In genomic region chr5:83988293-83988685, GRCh38 we compare ENCODE assay signal across 15 cellular contexts.
DNase-seq lines count a peak whose midpoint lies in the region; ATAC-seq and TF ChIP-seq lines count a peak whose summit lies in the region.
"Had no signal": no experiment of that assay in that cellular context is flagged by ENCODE, and none has a peak within 500 bp of the region (broad histone marks: within the 10 kb centered on the region; RNA-seq: fewer than 3 reads in every experiment).

No MANE protein-coding gene starts in this region.

- H3K36me3 ChIP-seq in IMR-90 (ENCODE audit: control insufficient read depth, insufficient read depth, low read length) (no peaks in the 10 kb centered on the region), RWPE2 (ENCODE audit: low read depth) (no peaks in the 10 kb centered on the region)

- H2AK5ac ChIP-seq in IMR-90 (ENCODE audit: low read depth, low read length) = no peak overlapping the region

- DNase-seq in IMR-90 = no peak
- no peak for DNase-seq in RWPE2 (ENCODE audit: low spot score)
- DNase-seq in medulla oblongata (ENCODE audit: extremely low spot score) = peak; percentile 51
- DNase-seq in activated T-helper 2 cell treated with anti-CD3 and anti-CD28 coated beads, Interferon-gamma antibody, Interleukin-2, Interleukin-4, amounts not matched to agents 10 μg/mL and 5 μg/mL and 100 μg/mL, durations not matched to agents 14 hours and 24 hours and 36 hours (ENCODE audit: low spot score) = no peak
- DNase-seq in OCI-M1 (lab: John Stamatoyannopoulos, UW) = no peak
- DNase-seq in RKO (ENCODE audit: low spot score) = no peak
- DNase-seq: ACHN; CD4-positive, alpha-beta memory T cell; DMS153; DMS79; GDM1; HCEC 1CT had no signal

- no TSS peak for BruUV-seq in IMR-90 (replicated peaks; lab: Mats Ljungman, UMichigan)

- TF ChIP-seq POLR2A in IMR-90 (IDR thresholded peaks at IDR 0.05; ENCODE audit: low read depth, low read length) = no peak

- no peak overlapping the region for H2AFZ ChIP-seq in IMR-90 (replicated peaks; ENCODE audit: low read length, poor library complexity)
- H2AFZ ChIP-seq: GM23338 had no signal

- no peak overlapping the region for H3K23ac ChIP-seq in IMR-90 (ENCODE audit: low read depth, low read length)

- no peak overlapping the region for H3K14ac ChIP-seq in IMR-90 (replicated peaks; ENCODE audit: low read depth, low read length)

- in situ Hi-C loops in IMR-90 (cut with MboI; ENCODE audit: low sequenced_read_pairs) = no loop called here

- H3K27ac Mint-ChIP-seq in activated T-helper 2 cell treated with anti-CD3 and anti-CD28 coated beads, Interferon-gamma antibody, Interleukin-2, Interleukin-4, amounts not matched to agents 10 μg/mL and 5 μg/mL and 100 μg/mL, durations not matched to agents 14 hours and 24 hours and 36 hours = no peak overlapping the region
- H3K27ac Mint-ChIP-seq: CD4-positive, alpha-beta memory T cell; GM23338 had no signal

- no peak overlapping the region for H3K4ac ChIP-seq in IMR-90 (ENCODE audit: low read depth, low read length)

- ATAC-seq in IMR-90 (ENCODE audit: low read depth) (no peak), RWPE2 (ENCODE audit: low read depth) (no peak)
- ATAC-seq: GM23338 had no signal

- H3K4me3 ChIP-seq in IMR-90 (ENCODE audit: insufficient read depth, low read depth, low read length) (no peak overlapping the region), RWPE2 (ENCODE audit: severe bottlenecking) (no peak overlapping the region)
- H3K4me3 ChIP-seq: GM23338 had no signal

- H4K5ac ChIP-seq in IMR-90 (ENCODE audit: low read depth, low read length) = peak overlapping the region; percentile 61; the same call in 1 of the 2 replicates

- intact Hi-C loops in IMR-90 (cut with micrococcal nuclease) = no loop called here
- intact Hi-C loops in activated T-helper 2 cell treated with anti-CD3 and anti-CD28 coated beads, Interferon-gamma antibody, Interleukin-2, Interleukin-4, amounts not matched to agents 10 μg/mL and 5 μg/mL and 100 μg/mL, durations not matched to agents 14 hours and 24 hours and 36 hours (cut with micrococcal nuclease) = no loop called here

- H3K9ac ChIP-seq in IMR-90 (ENCODE audit: low read depth, low read length) = no peak overlapping the region

- CTCF ChIA-PET in IMR-90 (lab: Yijun Ruan, JAX) = no interaction called here

- no peaks in the 10 kb centered on the region for H4K20me1 ChIP-seq in IMR-90 (ENCODE audit: insufficient read depth, low read length)

- no peak overlapping the region for H2BK15ac ChIP-seq in IMR-90 (ENCODE audit: low read depth, low read length)

- peaks cover 4% of the 10 kb centered on the region for H3K9me3 Mint-ChIP-seq in activated T-helper 2 cell treated with anti-CD3 and anti-CD28 coated beads, Interferon-gamma antibody, Interleukin-2, Interleukin-4, amounts not matched to agents 10 μg/mL and 5 μg/mL and 100 μg/mL, durations not matched to agents 14 hours and 24 hours and 36 hours
- H3K9me3 Mint-ChIP-seq: GM23338 had no signal

- no peak overlapping the region for H4K91ac ChIP-seq in IMR-90 (ENCODE audit: insufficient read depth, low read depth, low read length)

- no peak overlapping the region for H2BK20ac ChIP-seq in IMR-90 (ENCODE audit: low read depth, low read length)

- TF ChIP-seq CTCF in IMR-90 (conservative IDR thresholded peaks at IDR 0.05; ENCODE audit: low read depth, low read length) = no peak
- TF ChIP-seq CTCF in RWPE2 (IDR thresholded peaks at IDR 0.05; ENCODE audit: poor library complexity, severe bottlenecking) = no peak

- H3K27me3 ChIP-seq in IMR-90 (ENCODE audit: control insufficient read depth, insufficient read depth, low read length) (no peaks in the 10 kb centered on the region), RWPE2 (ENCODE audit: insufficient read depth, poor library complexity, severe bottlenecking) (no peaks in the 10 kb centered on the region)

- no peak overlapping the region for H2AK9ac ChIP-seq in IMR-90 (replicated peaks; ENCODE audit: low read depth, low read length, poor library complexity)

- no peak overlapping the region for H3K4me2 ChIP-seq in IMR-90 (ENCODE audit: low read depth, low read length)
- H3K4me2 ChIP-seq: GM23338 had no signal

- TF ChIP-seq RAD21 in IMR-90 (IDR thresholded peaks at IDR 0.05; ENCODE audit: low read length) = no peak

- no peak overlapping the region for H3K4me3 Mint-ChIP-seq in activated T-helper 2 cell treated with anti-CD3 and anti-CD28 coated beads, Interferon-gamma antibody, Interleukin-2, Interleukin-4, amounts not matched to agents 10 μg/mL and 5 μg/mL and 100 μg/mL, durations not matched to agents 14 hours and 24 hours and 36 hours (ENCODE audit: low read depth)
- H3K4me3 Mint-ChIP-seq: CD4-positive, alpha-beta memory T cell; GM23338 had no signal

- no peaks in the 10 kb centered on the region for H3K9me3 ChIP-seq in IMR-90 (ENCODE audit: control insufficient read depth, insufficient read depth, low read length)
- H3K9me3 ChIP-seq in RWPE2 (ENCODE audit: severe bottlenecking) = no peaks in the 10 kb centered on the region

- no peaks in the 10 kb centered on the region; the same call in 1 of the 2 replicates for H3K9me1 ChIP-seq in IMR-90 (ENCODE audit: insufficient read depth, low read length)

- no peak overlapping the region for H2BK120ac ChIP-seq in IMR-90 (ENCODE audit: low read depth, low read length)

- H3K4me1 ChIP-seq in IMR-90 (ENCODE audit: control insufficient read depth, insufficient read depth, low read length) = peaks cover 2% of the 10 kb centered on the region; the same call in 1 of the 2 replicates
- peaks cover 7% of the 10 kb centered on the region for H3K4me1 ChIP-seq in RWPE2 (ENCODE audit: insufficient read depth, poor library complexity, severe bottlenecking)

- no peak overlapping the region for H3K56ac ChIP-seq in IMR-90 (ENCODE audit: extremely low read depth, insufficient read depth, low read length)

- no peak overlapping the region for H3K27ac ChIP-seq in IMR-90 (ENCODE audit: insufficient read depth, low read length)
- peak overlapping the region; percentile 13 for H3K27ac ChIP-seq in RWPE2 (ENCODE audit: poor library complexity, severe bottlenecking)
- H3K27ac ChIP-seq: C4-2B, HL-60 had no signal

- H3K18ac ChIP-seq in IMR-90 (ENCODE audit: low read depth, low read length) = peak overlapping the region; percentile 80; the same call in 1 of the 2 replicates

- H3K79me1 ChIP-seq in IMR-90 (ENCODE audit: low read depth in 1 of 2, low read length in 2 of 2) = peaks cover 3 to 5% of the 10 kb centered on the region in 2 experiments; a peak in 1 of 4 replicates

- H3K4me1 Mint-ChIP-seq in activated T-helper 2 cell treated with anti-CD3 and anti-CD28 coated beads, Interferon-gamma antibody, Interleukin-2, Interleukin-4, amounts not matched to agents 10 μg/mL and 5 μg/mL and 100 μg/mL, durations not matched to agents 14 hours and 24 hours and 36 hours (ENCODE audit: low read depth) = no peaks in the 10 kb centered on the region
- H3K4me1 Mint-ChIP-seq: CD4-positive, alpha-beta memory T cell had no signal

- no peaks in the 10 kb centered on the region for H3K36me3 Mint-ChIP-seq in activated T-helper 2 cell treated with anti-CD3 and anti-CD28 coated beads, Interferon-gamma antibody, Interleukin-2, Interleukin-4, amounts not matched to agents 10 μg/mL and 5 μg/mL and 100 μg/mL, durations not matched to agents 14 hours and 24 hours and 36 hours (ENCODE audit: low read depth)
- H3K36me3 Mint-ChIP-seq: CD4-positive, alpha-beta memory T cell had no signal

- POLR2A ChIA-PET in IMR-90 (lab: Charles Lee; ENCODE audit: unreplicated experiment) = no interaction called here

- H3K27me3 Mint-ChIP-seq in activated T-helper 2 cell treated with anti-CD3 and anti-CD28 coated beads, Interferon-gamma antibody, Interleukin-2, Interleukin-4, amounts not matched to agents 10 μg/mL and 5 μg/mL and 100 μg/mL, durations not matched to agents 14 hours and 24 hours and 36 hours (ENCODE audit: low read depth) = no peaks in the 10 kb centered on the region
- H3K27me3 Mint-ChIP-seq: CD4-positive, alpha-beta memory T cell had no signal

- no peak overlapping the region for H2BK5ac ChIP-seq in IMR-90 (ENCODE audit: low read depth, low read length, poor library complexity, severe bottlenecking)

- dilution Hi-C loops in IMR-90 (cut with HindIII; ENCODE audit: low sequenced_read_pairs, unreplicated experiment) = no loop called here

- no peak overlapping the region; a peak in 1 of 4 replicates for H4K8ac ChIP-seq in IMR-90 (ENCODE audit: low read depth in 2 of 2, low read length in 2 of 2)

TF ChIP-seq in IMR-90, 13 proteins besides CTCF, POLR2A, EP300 and RAD21 (continues in another document):
- TF ChIP-seq NFE2L2 (IDR thresholded peaks at IDR 0.05; ENCODE audit: low read depth, low read length) (no peak), FOS (IDR thresholded peaks at IDR 0.05; ENCODE audit: low read depth, low read length) (no peak), MXI1 (IDR thresholded peaks at IDR 0.05; ENCODE audit: borderline replicate concordance, low read depth, low read length) (no peak), CEBPB (IDR thresholded peaks at IDR 0.05; ENCODE audit: low read depth, low read length) (no peak), CHD1 (IDR thresholded peaks at IDR 0.05; ENCODE audit: low read depth, low read length) (no peak), SMC3 (IDR thresholded peaks at IDR 0.05; ENCODE audit: low read depth, low read length) (no peak), USF2 (IDR thresholded peaks at IDR 0.05; ENCODE audit: low read depth, low read length) (no peak), RCOR1 (IDR thresholded peaks at IDR 0.05; ENCODE audit: insufficient replicate concordance, low read length) (no peak), ELK1 (IDR thresholded peaks at IDR 0.05; ENCODE audit: borderline replicate concordance, low read depth, low read length) (no peak), BHLHE40 (IDR thresholded peaks at IDR 0.05; ENCODE audit: low read depth, low read length) (no peak), MAFK (IDR thresholded peaks at IDR 0.05; ENCODE audit: low read depth, low read length) (no peak), RFX5 (IDR thresholded peaks at IDR 0.05; ENCODE audit: low read depth, low read length) (no peak)
